In genomic region chr16:18492118-18492897, GRCh38 we compare ENCODE assay signal across 8 cellular contexts.
DNase-seq lines count a peak whose midpoint lies in the region; ATAC-seq and TF ChIP-seq lines count a peak whose summit lies in the region.
"Not testable (repeated sequence)": the region's sequence is repeated elsewhere in the genome, so short reads cannot be mapped to it uniquely, and the experiment has no call there.

No MANE protein-coding gene starts in this region.

- H3K9me3 ChIP-seq in CD8-positive, alpha-beta T cell (ENCODE audit: low read length); T-helper 17 cell (ENCODE audit: control insufficient read depth, low read length, poor library complexity, severe bottlenecking); mucosa of descending colon: not testable (repeated sequence)

- not testable (repeated sequence) for H3K9me3 Mint-ChIP-seq in CD8-positive, alpha-beta T cell; activated CD8-positive, alpha-beta T cell treated with anti-CD3 and anti-CD28 coated beads, Interleukin-2, amount 10 ng/mL, durations not matched to agents 7 days and 5 days (ENCODE audit: insufficient read depth); activated naive CD8-positive, alpha-beta T cell treated with anti-CD3 and anti-CD28 coated beads, Interleukin-2, amount 10 ng/mL, durations not matched to agents 7 days and 5 days; central memory CD8-positive, alpha-beta T cell; natural killer cell; stimulated activated naive CD8-positive, alpha-beta T cell treated with anti-CD3 and anti-CD28 coated beads, Interleukin-15, amount 100 ng/mL, for 72 hours

- not testable (repeated sequence) for H3K4me3 Mint-ChIP-seq in CD8-positive, alpha-beta T cell; T-helper 17 cell; activated CD8-positive, alpha-beta T cell treated with anti-CD3 and anti-CD28 coated beads, Interleukin-2, amount 10 ng/mL, durations not matched to agents 7 days and 5 days; activated naive CD8-positive, alpha-beta T cell treated with anti-CD3 and anti-CD28 coated beads, Interleukin-2, amount 10 ng/mL, durations not matched to agents 7 days and 5 days; central memory CD8-positive, alpha-beta T cell; natural killer cell; stimulated activated naive CD8-positive, alpha-beta T cell treated with anti-CD3 and anti-CD28 coated beads, Interleukin-15, amount 100 ng/mL, for 72 hours

- H3K27me3 ChIP-seq in CD8-positive, alpha-beta T cell (ENCODE audit: insufficient read depth, low read length): not testable (repeated sequence)

- H3K4me1 Mint-ChIP-seq in CD8-positive, alpha-beta T cell (ENCODE audit: low read depth); T-helper 17 cell; activated CD8-positive, alpha-beta T cell treated with anti-CD3 and anti-CD28 coated beads, Interleukin-2, amount 10 ng/mL, durations not matched to agents 7 days and 5 days (ENCODE audit: low read depth); activated naive CD8-positive, alpha-beta T cell treated with anti-CD3 and anti-CD28 coated beads, Interleukin-2, amount 10 ng/mL, durations not matched to agents 7 days and 5 days; central memory CD8-positive, alpha-beta T cell; natural killer cell; stimulated activated naive CD8-positive, alpha-beta T cell treated with anti-CD3 and anti-CD28 coated beads, Interleukin-15, amount 100 ng/mL, for 72 hours: not testable (repeated sequence)

- not testable (repeated sequence) for H3K4me1 ChIP-seq in CD8-positive, alpha-beta T cell (ENCODE audit: insufficient read depth, low read length); mucosa of descending colon (ENCODE audit: low read depth)

- not testable (repeated sequence) for H3K27ac ChIP-seq in CD8-positive, alpha-beta T cell (ENCODE audit: low read depth, low read length)

- DNase-seq in CD8-positive, alpha-beta T cell; T-helper 17 cell; activated CD8-positive, alpha-beta T cell treated with anti-CD3 and anti-CD28 coated beads, Interleukin-2, amount 10 ng/mL, durations not matched to agents 7 days and 5 days; activated naive CD8-positive, alpha-beta T cell treated with anti-CD3 and anti-CD28 coated beads, Interleukin-2, amount 10 ng/mL, durations not matched to agents 7 days and 5 days; central memory CD8-positive, alpha-beta T cell (ENCODE audit: low spot score in 2 of 2); mucosa of descending colon; natural killer cell; stimulated activated naive CD8-positive, alpha-beta T cell treated with anti-CD3 and anti-CD28 coated beads, Interleukin-15, amount 100 ng/mL, for 72 hours: not testable (repeated sequence)

- H3K36me3 Mint-ChIP-seq in CD8-positive, alpha-beta T cell; T-helper 17 cell (ENCODE audit: low read depth); activated CD8-positive, alpha-beta T cell treated with anti-CD3 and anti-CD28 coated beads, Interleukin-2, amount 10 ng/mL, durations not matched to agents 7 days and 5 days (ENCODE audit: low read depth); activated naive CD8-positive, alpha-beta T cell treated with anti-CD3 and anti-CD28 coated beads, Interleukin-2, amount 10 ng/mL, durations not matched to agents 7 days and 5 days; central memory CD8-positive, alpha-beta T cell (ENCODE audit: insufficient read depth); natural killer cell: not testable (repeated sequence)

- ATAC-seq in CD8-positive, alpha-beta T cell: peak; percentile 54
- ATAC-seq in T-helper 17 cell: peak; percentile 61
- ATAC-seq in activated CD8-positive, alpha-beta T cell treated with anti-CD3 and anti-CD28 coated beads, Interleukin-2, amount 10 ng/mL, durations not matched to agents 7 days and 5 days: peak; percentile 81
- peak; percentile 98 for ATAC-seq in activated naive CD8-positive, alpha-beta T cell treated with anti-CD3 and anti-CD28 coated beads, Interleukin-2, amount 10 ng/mL, durations not matched to agents 7 days and 5 days (ENCODE audit: low read depth)
- peak; percentile 96 for ATAC-seq in central memory CD8-positive, alpha-beta T cell (replicated peaks; ENCODE audit: extremely low read depth, poor library complexity, severe bottlenecking)
- peak; percentile 34 for ATAC-seq in mucosa of descending colon
- ATAC-seq in natural killer cell: peak in 2 of 3 donors; percentile 50 to 55
- ATAC-seq in stimulated activated naive CD8-positive, alpha-beta T cell treated with anti-CD3 and anti-CD28 coated beads, Interleukin-15, amount 100 ng/mL, for 72 hours: peak; percentile 86

- POLR2A ChIA-PET in CD8-positive, alpha-beta T cell (lab: Charles Lee); activated CD8-positive, alpha-beta T cell treated with anti-CD3 and anti-CD28 coated beads, Interleukin-2, amount 10 ng/mL, durations not matched to agents 7 days and 5 days (lab: Charles Lee); activated naive CD8-positive, alpha-beta T cell treated with anti-CD3 and anti-CD28 coated beads, Interleukin-2, amount 10 ng/mL, durations not matched to agents 7 days and 5 days (lab: Charles Lee): not testable (repeated sequence)

- not testable (repeated sequence) for H3K27ac Mint-ChIP-seq in CD8-positive, alpha-beta T cell; T-helper 17 cell; activated CD8-positive, alpha-beta T cell treated with anti-CD3 and anti-CD28 coated beads, Interleukin-2, amount 10 ng/mL, durations not matched to agents 7 days and 5 days; activated naive CD8-positive, alpha-beta T cell treated with anti-CD3 and anti-CD28 coated beads, Interleukin-2, amount 10 ng/mL, durations not matched to agents 7 days and 5 days; central memory CD8-positive, alpha-beta T cell (ENCODE audit: low read depth); natural killer cell; stimulated activated naive CD8-positive, alpha-beta T cell treated with anti-CD3 and anti-CD28 coated beads, Interleukin-15, amount 100 ng/mL, for 72 hours

- intact Hi-C loops in CD8-positive, alpha-beta T cell (cut with DNase I, micrococcal nuclease); mucosa of descending colon (cut with DNase I, micrococcal nuclease); natural killer cell (cut with micrococcal nuclease): not testable (repeated sequence)

- not testable (repeated sequence) for H3K36me3 ChIP-seq in CD8-positive, alpha-beta T cell (ENCODE audit: insufficient read depth, low read length); mucosa of descending colon (ENCODE audit: low read depth)

- H3K27me3 Mint-ChIP-seq in CD8-positive, alpha-beta T cell (ENCODE audit: low read depth); T-helper 17 cell; activated CD8-positive, alpha-beta T cell treated with anti-CD3 and anti-CD28 coated beads, Interleukin-2, amount 10 ng/mL, durations not matched to agents 7 days and 5 days (ENCODE audit: low read depth); activated naive CD8-positive, alpha-beta T cell treated with anti-CD3 and anti-CD28 coated beads, Interleukin-2, amount 10 ng/mL, durations not matched to agents 7 days and 5 days; central memory CD8-positive, alpha-beta T cell; natural killer cell (ENCODE audit: low read depth in 2 of 2); stimulated activated naive CD8-positive, alpha-beta T cell treated with anti-CD3 and anti-CD28 coated beads, Interleukin-15, amount 100 ng/mL, for 72 hours: not testable (repeated sequence)

- H3K4me3 ChIP-seq in CD8-positive, alpha-beta T cell (ENCODE audit: low read depth, low read length); mucosa of descending colon: not testable (repeated sequence)

- not testable (repeated sequence) for TF ChIP-seq CTCF in CD8-positive, alpha-beta T cell (IDR thresholded peaks at IDR 0.05); mucosa of descending colon (IDR thresholded peaks at IDR 0.05); natural killer cell (IDR thresholded peaks at IDR 0.05)

- CTCF ChIA-PET in CD8-positive, alpha-beta T cell (lab: Charles Lee); activated CD8-positive, alpha-beta T cell treated with anti-CD3 and anti-CD28 coated beads, Interleukin-2, amount 10 ng/mL, durations not matched to agents 7 days and 5 days (lab: Charles Lee): not testable (repeated sequence)

Comparison
In these comparisons a context has a peak if more than half of its experiments do, and no peak if none do; other contexts are left out.
1. ATAC-seq: peak in every context shown above with its lines; median percentile 98 in activated naive CD8-positive, alpha-beta T cell treated with anti-CD3 and anti-CD28 coated beads, Interleukin-2, amount 10 ng/mL, durations not matched to agents 7 days and 5 days; 96 in central memory CD8-positive, alpha-beta T cell; 86 in stimulated activated naive CD8-positive, alpha-beta T cell treated with anti-CD3 and anti-CD28 coated beads, Interleukin-15, amount 100 ng/mL, for 72 hours; 81 in activated CD8-positive, alpha-beta T cell treated with anti-CD3 and anti-CD28 coated beads, Interleukin-2, amount 10 ng/mL, durations not matched to agents 7 days and 5 days; 61 in T-helper 17 cell; 54 in CD8-positive, alpha-beta T cell; 52 in natural killer cell; 34 in mucosa of descending colon.